In the genomic region with DNA sequence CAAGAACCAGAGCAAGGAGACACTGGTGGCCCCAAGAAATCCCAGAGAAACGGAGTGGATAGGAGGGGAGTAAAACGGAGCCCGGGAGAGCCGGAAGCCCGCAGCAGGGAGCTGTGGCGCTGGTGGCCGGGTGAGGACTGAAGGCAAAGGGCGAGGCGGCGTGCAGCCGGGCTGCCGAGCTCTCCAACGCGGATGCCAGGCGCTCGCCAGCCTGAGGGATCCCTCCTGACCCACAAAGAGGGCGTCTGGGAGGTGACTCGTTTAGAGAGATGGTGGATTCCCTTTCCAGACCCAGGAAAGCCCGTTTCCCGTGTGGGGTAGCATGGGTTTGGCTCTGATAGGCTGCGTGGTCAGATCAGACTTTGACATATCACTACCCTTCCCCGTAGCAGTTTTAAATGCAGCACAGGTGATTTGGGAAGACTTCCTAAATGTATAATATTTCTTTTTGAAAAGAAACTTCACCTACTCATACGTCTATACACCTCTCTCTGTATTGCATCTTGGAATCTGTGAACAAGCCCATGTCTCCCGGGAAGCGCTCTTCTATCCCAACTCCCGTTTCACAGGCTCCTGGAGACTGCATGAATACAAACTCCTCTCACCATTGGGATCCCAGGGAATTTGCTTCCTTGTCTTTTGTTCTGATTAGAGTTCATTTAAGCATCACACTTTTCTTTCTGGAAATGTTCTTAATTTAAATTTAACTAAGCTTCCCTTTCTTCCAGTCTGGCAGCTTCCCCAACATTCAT, we compare ENCODE assay signal across 9 cellular contexts.
DNase-seq lines count a peak whose midpoint lies in the region; ATAC-seq and TF ChIP-seq lines count a peak whose summit lies in the region.
"Had no signal": no experiment of that assay in that cellular context is flagged by ENCODE, and none has a peak within 500 bp of the region (broad histone marks: within the 10 kb centered on the region; RNA-seq: fewer than 3 reads in every experiment).

No MANE protein-coding gene starts in this region.

- no peaks in the 10 kb centered on the region for H3K9me3 ChIP-seq in HEK293 (ENCODE audit: control insufficient read depth, insufficient read depth, low read depth, low read length)
- no peaks in the 10 kb centered on the region for H3K9me3 ChIP-seq in SJSA1 (replicated peaks)
- H3K9me3 ChIP-seq in colonic mucosa, result no peaks in the 10 kb centered on the region
- H3K9me3 ChIP-seq in lower lobe of right lung, result no peaks in the 10 kb centered on the region
- no peaks in the 10 kb centered on the region for H3K9me3 ChIP-seq in stomach

- CTCF ChIA-PET in HEK293 (lab: Yijun Ruan, JAX), result interaction anchor here (0.7 to 1.2 kb wide), 3 partner anchors 8 to 146 kb away, joined by 3 read pairs; no protein-coding TSS in a partner anchor

- peak overlapping the region; percentile 70 to 78 for H3K9ac ChIP-seq in colonic mucosa (ENCODE audit: low read depth in 2 of 2, low read length in 2 of 2)

- H3K27ac ChIP-seq in HEK293 (ENCODE audit: extremely low read depth, low read depth, low read length) (peak overlapping the region; percentile 16; the same call in 1 of the 2 replicates), SJSA1 (peak overlapping the region; percentile 91), colonic mucosa (peak overlapping the region; percentile 74), lower lobe of right lung (peak overlapping the region; percentile 78), stomach (peak overlapping the region; percentile 74 to 88 (median 77))

- no peak for TF ChIP-seq EP300 in stomach (IDR thresholded peaks at IDR 0.05)

- TF ChIP-seq POLR2A in stomach (IDR thresholded peaks at IDR 0.05), result no peak

- POLR2A ChIA-PET in HEK293 (lab: Yijun Ruan, JAX), result interaction anchor here (0.5 to 1.2 kb wide), 2 partner anchors 9 to 136 kb away, joined by 4 to 5 read pairs; no protein-coding TSS in a partner anchor

- H3K4me3 ChIP-seq in HEK293 (ENCODE audit: low read depth, low read length) (peak overlapping the region; percentile 78), SJSA1 (peak overlapping the region; percentile 70), colonic mucosa (peak overlapping the region; percentile 63), lower lobe of right lung (peak overlapping the region; percentile 73), stomach (peak overlapping the region; percentile 66 to 74 (median 70))
- H3K4me3 ChIP-seq: K562 had no signal

- DNase-seq in COLO668 (lab: John Stamatoyannopoulos, UW; ENCODE audit: unreplicated experiment) (peak; percentile 55), SJSA1 (ENCODE audit: low read depth in 1 of 2, low spot score in 2 of 2) (peak in 1 of 2 experiments; percentile 47), colonic mucosa (peak; percentile 41), lower lobe of right lung (peak; percentile 57), stomach (peak; percentile 41), HK-2 (ENCODE audit: unreplicated experiment) (no peak), NCI-H1048 (lab: John Stamatoyannopoulos, UW) (no peak)

- intact Hi-C loops in colonic mucosa (cut with DNase I), result no loop called here
- intact Hi-C loops in lower lobe of right lung (cut with DNase I), result no loop called here
- intact Hi-C loops in stomach (cut with DNase I; ENCODE audit: low total_unique reads), result no loop called here

- ATAC-seq in lower lobe of right lung, result peak; percentile 58 to 59

- WGBS in stomach, 5 donors, result 6 to 13% (median 7%) methylated on average over 15 to 26 of the region's 26 CpGs

- H3K36me3 ChIP-seq in HEK293 (ENCODE audit: control insufficient read depth in 2 of 2, insufficient read depth in 1 of 2, low read length in 2 of 2), result no peaks in the 10 kb centered on the region
- peaks cover 14% of the 10 kb centered on the region for H3K36me3 ChIP-seq in SJSA1
- H3K36me3 ChIP-seq in colonic mucosa, result no peaks in the 10 kb centered on the region
- H3K36me3 ChIP-seq in lower lobe of right lung, result no peaks in the 10 kb centered on the region
- no peaks in the 10 kb centered on the region for H3K36me3 ChIP-seq in stomach

- H3K4me1 ChIP-seq in HEK293 (ENCODE audit: control insufficient read depth, insufficient read depth, low read length) (peaks cover 5% of the 10 kb centered on the region; the same call in 1 of the 2 replicates), SJSA1 (replicated peaks) (peaks cover 45% of the 10 kb centered on the region), colonic mucosa (peaks cover 9% of the 10 kb centered on the region), lower lobe of right lung (peaks cover 46% of the 10 kb centered on the region), stomach (peaks cover 16 to 43% (median 35%) of the 10 kb centered on the region in 4 donors)

- H3K27me3 ChIP-seq in SJSA1 (replicated peaks) (no peaks in the 10 kb centered on the region), colonic mucosa (peaks cover 12% of the 10 kb centered on the region), lower lobe of right lung (ENCODE audit: low read depth) (peaks cover 4% of the 10 kb centered on the region), stomach (peaks cover 0 to 37% (median 25%) of the 10 kb centered on the region in 3 donors)

- TF ChIP-seq CTCF in HEK293 (tag by site-specific recombination; IDR thresholded peaks at IDR 0.05), result no peak
- no peak for TF ChIP-seq CTCF in colonic mucosa (IDR thresholded peaks at IDR 0.05)
- TF ChIP-seq CTCF in lower lobe of right lung (IDR thresholded peaks at IDR 0.05), result no peak
- TF ChIP-seq CTCF in stomach (IDR thresholded peaks at IDR 0.05), result no peak

TF ChIP-seq in HEK293, 187 proteins besides CTCF, POLR2A, EP300 and RAD21:
- no peak for TF ChIP-seq OSR2 (tag by site-specific recombination; IDR thresholded peaks at IDR 0.05)
- TF ChIP-seq ZNF169 (tag by site-specific recombination; IDR thresholded peaks at IDR 0.05), result no peak
- peak; percentile 42 for TF ChIP-seq ZBTB20 (tag by site-specific recombination; IDR thresholded peaks at IDR 0.05)
- TF ChIP-seq ZNF600 (tag by site-specific recombination; IDR thresholded peaks at IDR 0.05), result 0 out of 2 replicates have a peak, but pooled peaks have one; percentile 24
- peak; percentile 18; the same call in 1 of the 2 replicates for TF ChIP-seq ZIC2 (tag by site-specific recombination; IDR thresholded peaks at IDR 0.05)
- no peak for TF ChIP-seq ZNF549 (tag by site-specific recombination; IDR thresholded peaks at IDR 0.05)
- no peak for TF ChIP-seq HOXA7 (CRISPR knock-in tag; IDR thresholded peaks at IDR 0.05; ENCODE audit: borderline replicate concordance)
- TF ChIP-seq ZBTB17 (tag by site-specific recombination; IDR thresholded peaks at IDR 0.05), result peak; percentile 47; the same call in 1 of the 2 replicates
- no peak for TF ChIP-seq KLF8 (tag by site-specific recombination; IDR thresholded peaks at IDR 0.05)
- TF ChIP-seq ZNF623 (tag by site-specific recombination; IDR thresholded peaks at IDR 0.05), result no peak
- no peak for TF ChIP-seq ZFHX2 (tag by site-specific recombination; conservative IDR thresholded peaks at IDR 0.05)
- 0 out of 2 replicates have a peak, but pooled peaks have one; percentile 14 for TF ChIP-seq ZBTB8A (tag by site-specific recombination; IDR thresholded peaks at IDR 0.05)
- TF ChIP-seq, protein P1, sequence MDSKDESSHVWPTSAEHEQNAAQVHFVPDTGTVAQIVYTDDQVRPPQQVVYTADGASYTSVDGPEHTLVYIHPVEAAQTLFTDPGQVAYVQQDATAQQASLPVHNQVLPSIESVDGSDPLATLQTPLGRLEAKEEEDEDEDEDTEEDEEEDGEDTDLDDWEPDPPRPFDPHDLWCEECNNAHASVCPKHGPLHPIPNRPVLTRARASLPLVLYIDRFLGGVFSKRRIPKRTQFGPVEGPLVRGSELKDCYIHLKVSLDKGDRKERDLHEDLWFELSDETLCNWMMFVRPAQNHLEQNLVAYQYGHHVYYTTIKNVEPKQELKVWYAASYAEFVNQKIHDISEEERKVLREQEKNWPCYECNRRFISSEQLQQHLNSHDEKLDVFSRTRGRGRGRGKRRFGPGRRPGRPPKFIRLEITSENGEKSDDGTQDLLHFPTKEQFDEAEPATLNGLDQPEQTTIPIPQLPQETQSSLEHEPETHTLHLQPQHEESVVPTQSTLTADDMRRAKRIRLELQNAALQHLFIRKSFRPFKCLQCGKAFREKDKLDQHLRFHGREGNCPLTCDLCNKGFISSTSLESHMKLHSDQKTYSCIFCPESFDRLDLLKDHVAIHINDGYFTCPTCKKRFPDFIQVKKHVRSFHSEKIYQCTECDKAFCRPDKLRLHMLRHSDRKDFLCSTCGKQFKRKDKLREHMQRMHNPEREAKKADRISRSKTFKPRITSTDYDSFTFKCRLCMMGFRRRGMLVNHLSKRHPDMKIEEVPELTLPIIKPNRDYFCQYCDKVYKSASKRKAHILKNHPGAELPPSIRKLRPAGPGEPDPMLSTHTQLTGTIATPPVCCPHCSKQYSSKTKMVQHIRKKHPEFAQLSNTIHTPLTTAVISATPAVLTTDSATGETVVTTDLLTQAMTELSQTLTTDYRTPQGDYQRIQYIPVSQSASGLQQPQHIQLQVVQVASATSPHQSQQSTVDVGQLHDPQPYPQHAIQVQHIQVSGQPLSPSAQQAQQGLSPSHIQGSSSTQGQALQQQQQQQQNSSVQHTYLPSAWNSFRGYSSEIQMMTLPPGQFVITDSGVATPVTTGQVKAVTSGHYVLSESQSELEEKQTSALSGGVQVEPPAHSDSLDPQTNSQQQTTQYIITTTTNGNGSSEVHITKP (tag by site-specific recombination; IDR thresholded peaks at IDR 0.05), result peak; percentile 63
- TF ChIP-seq, protein P2, sequence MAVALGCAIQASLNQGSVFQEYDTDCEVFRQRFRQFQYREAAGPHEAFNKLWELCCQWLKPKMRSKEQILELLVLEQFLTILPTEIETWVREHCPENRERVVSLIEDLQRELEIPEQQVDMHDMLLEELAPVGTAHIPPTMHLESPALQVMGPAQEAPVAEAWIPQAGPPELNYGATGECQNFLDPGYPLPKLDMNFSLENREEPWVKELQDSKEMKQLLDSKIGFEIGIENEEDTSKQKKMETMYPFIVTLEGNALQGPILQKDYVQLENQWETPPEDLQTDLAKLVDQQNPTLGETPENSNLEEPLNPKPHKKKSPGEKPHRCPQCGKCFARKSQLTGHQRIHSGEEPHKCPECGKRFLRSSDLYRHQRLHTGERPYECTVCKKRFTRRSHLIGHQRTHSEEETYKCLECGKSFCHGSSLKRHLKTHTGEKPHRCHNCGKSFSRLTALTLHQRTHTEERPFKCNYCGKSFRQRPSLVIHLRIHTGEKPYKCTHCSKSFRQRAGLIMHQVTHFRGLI (tag by site-specific recombination; IDR thresholded peaks at IDR 0.05), result no peak
TF ChIP-seq in HEK293: peak in this region for 6.

Comparison
In these comparisons a context has a peak if more than half of its experiments do, and no peak if none do; other contexts are left out.
1. DNase-seq: peak in COLO668 (single experiment), colonic mucosa (single experiment), lower lobe of right lung (single experiment) and stomach (single experiment); none in HK-2 (single experiment) and NCI-H1048 (single experiment).
2. H3K27ac ChIP-seq: peak in every context shown above with its lines; median percentile 91 in SJSA1; 78 in lower lobe of right lung; 77 in stomach; 74 in colonic mucosa; 16 in HEK293.
3. Peak in every context shown above with its lines, with median percentiles within 50 percentile points of each other: H3K4me3 ChIP-seq.